In genomic region chr10:6204341-6205191, GRCh38 we compare ENCODE assay signal across 1 cellular context.
TF ChIP-seq lines count a peak whose summit lies in the region.

No MANE protein-coding gene starts in this region.

TF ChIP-seq in HCT116, 20 proteins besides CTCF, POLR2A, EP300 and RAD21 (continued from another document):
- TF ChIP-seq EZH2 (IDR thresholded peaks at IDR 0.05) (no peak), SP1 (IDR thresholded peaks at IDR 0.05; ENCODE audit: low read depth) (no peak), JUND (IDR thresholded peaks at IDR 0.05) (no peak), POLR2AphosphoS5 (IDR thresholded peaks at IDR 0.05; ENCODE audit: low read depth, low read length) (no peak), FOSL1 (IDR thresholded peaks at IDR 0.05; ENCODE audit: low read depth) (no peak), CEBPB (IDR thresholded peaks at IDR 0.05; ENCODE audit: low read depth) (no peak), MAX (IDR thresholded peaks at IDR 0.05) (no peak), SRF (IDR thresholded peaks at IDR 0.05; ENCODE audit: low read depth) (no peak), ZFX (IDR thresholded peaks at IDR 0.05) (no peak), ELF1 (IDR thresholded peaks at IDR 0.05; ENCODE audit: borderline replicate concordance, low read depth) (no peak), EGR1 (IDR thresholded peaks at IDR 0.05; ENCODE audit: low read depth) (no peak), CBX3 (IDR thresholded peaks at IDR 0.05; ENCODE audit: low read depth) (no peak), SIN3A (IDR thresholded peaks at IDR 0.05; ENCODE audit: low read depth) (no peak), YY1 (IDR thresholded peaks at IDR 0.05; ENCODE audit: extremely low read depth, insufficient replicate concordance, low read depth, low read length) (no peak)
